In the genomic region with DNA sequence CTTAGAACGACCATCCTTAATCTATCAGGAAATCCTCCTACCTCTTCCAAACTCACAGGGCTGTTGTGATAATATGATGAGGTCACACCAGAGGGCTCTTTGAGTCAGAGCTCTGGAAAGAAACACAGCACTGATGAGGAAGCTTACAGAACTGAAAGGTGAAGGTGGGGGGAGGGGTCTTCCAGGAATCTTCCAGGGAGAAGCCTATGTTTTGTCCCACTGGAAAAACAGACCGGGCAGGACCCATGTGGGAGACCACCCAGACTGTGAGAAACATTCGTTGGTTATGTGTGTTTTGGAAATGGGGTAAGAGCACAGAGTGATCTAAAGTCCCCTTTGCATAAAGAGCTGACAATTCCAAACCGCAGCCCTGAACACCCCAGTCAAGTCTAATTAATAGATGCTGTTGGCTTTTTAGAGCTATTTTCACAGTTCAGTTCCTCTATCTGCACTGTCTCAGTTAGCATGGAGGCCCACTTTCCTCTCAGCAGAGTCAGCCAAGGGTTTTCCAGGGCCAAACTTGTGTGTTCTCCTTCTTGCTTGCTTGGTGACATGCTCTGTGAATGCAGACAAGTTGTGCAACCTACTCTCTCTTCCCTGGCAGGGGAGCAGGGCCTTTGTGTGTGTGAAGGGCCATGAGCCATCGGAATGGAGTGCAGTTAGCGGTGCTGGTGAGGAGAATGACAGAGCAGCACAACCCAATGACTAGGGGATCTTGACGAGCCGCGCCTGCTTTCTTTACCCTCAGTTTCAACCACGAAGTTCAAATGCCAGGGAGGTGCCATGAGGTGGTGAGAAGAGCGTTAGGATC, we compare ENCODE assay signal across 8 cellular contexts. TPM values are rescaled to one million over a fixed set of nuclear protein-coding genes. Genes with fewer than 3 reads are reported as not detected.
DNase-seq lines count a peak whose midpoint lies in the region; ATAC-seq, FAIRE-seq and TF ChIP-seq lines count a peak whose summit lies in the region.

No MANE protein-coding gene starts in this region.

- peaks cover 1% of the 10 kb centered on the region for H3K9me3 Mint-ChIP-seq in astrocyte (ENCODE audit: unreplicated experiment)
- H3K9me3 Mint-ChIP-seq in activated T-helper 2 cell treated with anti-CD3 and anti-CD28 coated beads, Interferon-gamma antibody, Interleukin-2, Interleukin-4, amounts not matched to agents 10 μg/mL and 5 μg/mL and 100 μg/mL, durations not matched to agents 14 hours and 24 hours and 36 hours, result no peaks in the 10 kb centered on the region

- no peaks in the 10 kb centered on the region for H3K79me2 ChIP-seq in astrocyte (ENCODE audit: insufficient read depth, low read length)

- peak overlapping the region; percentile 89 for H3K27ac Mint-ChIP-seq in astrocyte (ENCODE audit: unreplicated experiment)
- no peak overlapping the region for H3K27ac Mint-ChIP-seq in activated T-helper 2 cell treated with anti-CD3 and anti-CD28 coated beads, Interferon-gamma antibody, Interleukin-2, Interleukin-4, amounts not matched to agents 10 μg/mL and 5 μg/mL and 100 μg/mL, durations not matched to agents 14 hours and 24 hours and 36 hours

- no peak for ATAC-seq in GM21723 (IDR thresholded peaks at IDR 0.05; ENCODE audit: unreplicated experiment)

- TF ChIP-seq CTCF in astrocyte (IDR thresholded peaks at IDR 0.05; ENCODE audit: insufficient read depth, low read depth, low read length), result no peak
- no peak for TF ChIP-seq CTCF in kidney epithelial cell (IDR thresholded peaks at IDR 0.05; ENCODE audit: insufficient read depth, low read length, poor library complexity, severe bottlenecking)
- no peak for TF ChIP-seq CTCF in tibial nerve (IDR thresholded peaks at IDR 0.05)

- H3K36me3 ChIP-seq in HUES6 (ENCODE audit: control insufficient read depth, insufficient read depth, low read length) (no peaks in the 10 kb centered on the region), astrocyte (ENCODE audit: insufficient read depth, low read length) (no peaks in the 10 kb centered on the region), kidney epithelial cell (ENCODE audit: control insufficient read depth, insufficient read depth, low read length) (no peaks in the 10 kb centered on the region), tibial nerve (no peaks in the 10 kb centered on the region)

- H3K27me3 ChIP-seq in HUES6 (ENCODE audit: control insufficient read depth, insufficient read depth, low read length), result no peaks in the 10 kb centered on the region
- no peaks in the 10 kb centered on the region for H3K27me3 ChIP-seq in astrocyte (ENCODE audit: insufficient read depth, low read length)
- H3K27me3 ChIP-seq in kidney epithelial cell (ENCODE audit: control insufficient read depth, insufficient read depth, low read length), result no peaks in the 10 kb centered on the region
- H3K27me3 ChIP-seq in tibial nerve, result no peaks in the 10 kb centered on the region

- intact Hi-C loops in activated T-helper 2 cell treated with anti-CD3 and anti-CD28 coated beads, Interferon-gamma antibody, Interleukin-2, Interleukin-4, amounts not matched to agents 10 μg/mL and 5 μg/mL and 100 μg/mL, durations not matched to agents 14 hours and 24 hours and 36 hours (cut with micrococcal nuclease), result no loop called here

- no peaks in the 10 kb centered on the region for H3K27me3 Mint-ChIP-seq in astrocyte (ENCODE audit: low read depth, unreplicated experiment)
- peaks cover 18% of the 10 kb centered on the region for H3K27me3 Mint-ChIP-seq in activated T-helper 2 cell treated with anti-CD3 and anti-CD28 coated beads, Interferon-gamma antibody, Interleukin-2, Interleukin-4, amounts not matched to agents 10 μg/mL and 5 μg/mL and 100 μg/mL, durations not matched to agents 14 hours and 24 hours and 36 hours (ENCODE audit: low read depth)

- H3K4me1 Mint-ChIP-seq in astrocyte (ENCODE audit: low read depth, unreplicated experiment), result peaks cover 64% of the 10 kb centered on the region
- peaks cover 25% of the 10 kb centered on the region for H3K4me1 Mint-ChIP-seq in activated T-helper 2 cell treated with anti-CD3 and anti-CD28 coated beads, Interferon-gamma antibody, Interleukin-2, Interleukin-4, amounts not matched to agents 10 μg/mL and 5 μg/mL and 100 μg/mL, durations not matched to agents 14 hours and 24 hours and 36 hours (ENCODE audit: low read depth)

- H3K9me3 ChIP-seq in HUES6 (ENCODE audit: control insufficient read depth, insufficient read depth, low read depth, low read length), result no peaks in the 10 kb centered on the region
- H3K9me3 ChIP-seq in astrocyte (ENCODE audit: insufficient read depth, low read depth, low read length), result no peaks in the 10 kb centered on the region
- no peaks in the 10 kb centered on the region for H3K9me3 ChIP-seq in tibial nerve

- H3K9ac ChIP-seq in HUES6 (ENCODE audit: low read length) (peak overlapping the region; percentile 27), astrocyte (ENCODE audit: low read length) (peak overlapping the region; percentile 79)

- no peak overlapping the region for H3K4me3 ChIP-seq in HUES6 (ENCODE audit: low read depth, low read length)
- H3K4me3 ChIP-seq in astrocyte (ENCODE audit: insufficient read depth, low read depth, low read length), result peak overlapping the region; percentile 19
- H3K4me3 ChIP-seq in kidney epithelial cell (ENCODE audit: low read depth, low read length), result no peak overlapping the region
- H3K4me3 ChIP-seq in tibial nerve, result no peak overlapping the region

- peaks cover 2% of the 10 kb centered on the region for H3K36me3 Mint-ChIP-seq in astrocyte (ENCODE audit: low read depth, unreplicated experiment)
- no peaks in the 10 kb centered on the region for H3K36me3 Mint-ChIP-seq in activated T-helper 2 cell treated with anti-CD3 and anti-CD28 coated beads, Interferon-gamma antibody, Interleukin-2, Interleukin-4, amounts not matched to agents 10 μg/mL and 5 μg/mL and 100 μg/mL, durations not matched to agents 14 hours and 24 hours and 36 hours (ENCODE audit: low read depth)

- peak overlapping the region; percentile 74 for H3K4me2 ChIP-seq in astrocyte (ENCODE audit: low read length)

- no peaks in the 10 kb centered on the region for H4K20me1 ChIP-seq in astrocyte (ENCODE audit: insufficient read depth, low read length)

- peak in 1 of 2 donors; percentile 95 for TF ChIP-seq EP300 in tibial nerve (IDR thresholded peaks at IDR 0.05)

- TF ChIP-seq POLR2A in tibial nerve (IDR thresholded peaks at IDR 0.05), result peak in 1 of 2 donors; percentile 25

- DNase-seq in astrocyte (ENCODE audit: low read depth) (peak; percentile 99), kidney epithelial cell (ENCODE audit: low read depth) (peak; percentile 91), tibial nerve (ENCODE audit: low spot score in 2 of 2) (peak in 1 of 2 donors; percentile 85), NCI-H2196 (lab: John Stamatoyannopoulos, UW; ENCODE audit: unreplicated experiment) (no peak)
- DNase-seq in activated CD4-positive, CD25-positive, alpha-beta regulatory T cell (lab: John Stamatoyannopoulos, UW), result no peak
- no peak for DNase-seq in activated T-helper 2 cell treated with anti-CD3 and anti-CD28 coated beads, Interferon-gamma antibody, Interleukin-2, Interleukin-4, amounts not matched to agents 10 μg/mL and 5 μg/mL and 100 μg/mL, durations not matched to agents 14 hours and 24 hours and 36 hours (ENCODE audit: low spot score)

- WGBS in tibial nerve, 2 donors, result 33 to 43% methylated on average over 11 of the region's 11 CpGs

- H3K4me3 Mint-ChIP-seq in astrocyte (ENCODE audit: unreplicated experiment), result peak overlapping the region; percentile 10
- H3K4me3 Mint-ChIP-seq in activated T-helper 2 cell treated with anti-CD3 and anti-CD28 coated beads, Interferon-gamma antibody, Interleukin-2, Interleukin-4, amounts not matched to agents 10 μg/mL and 5 μg/mL and 100 μg/mL, durations not matched to agents 14 hours and 24 hours and 36 hours (ENCODE audit: low read depth), result no peak overlapping the region

- no peak overlapping the region for H3K27ac ChIP-seq in HUES6 (ENCODE audit: low read depth, low read length)
- H3K27ac ChIP-seq in astrocyte (ENCODE audit: low read depth, low read length), result peak overlapping the region; percentile 96
- peak overlapping the region; percentile 69 to 96 (median 86) for H3K27ac ChIP-seq in tibial nerve

- H3K4me1 ChIP-seq in HUES6 (ENCODE audit: control insufficient read depth, insufficient read depth, low read length), result peaks cover 31% of the 10 kb centered on the region
- H3K4me1 ChIP-seq in astrocyte (ENCODE audit: insufficient read depth, low read length), result peaks cover 70% of the 10 kb centered on the region
- H3K4me1 ChIP-seq in tibial nerve, result peaks cover 0 to 79% (median 51%) of the 10 kb centered on the region in 4 donors

- peak; percentile 58 for FAIRE-seq in astrocyte (lab: Jason Lieb, UNC)

- peak overlapping the region; percentile 4 for H2AFZ ChIP-seq in astrocyte (ENCODE audit: low read depth, low read length)

RNA-seq across cellular contexts. Expression of a gene that starts 12.3 kb away (rescaled TPM):
- total RNA-seq in astrocyte (150 and 152 TPM in 2 replicates), kidney epithelial cell (130 and 132 TPM in 2 replicates), tibial nerve (100 to 1,000 TPM; 243 to 301 (median 271) TPM)
- 8.8 and 9.2 TPM in 2 replicates for total RNA-seq in activated T-helper 2 cell treated with anti-CD3 and anti-CD28 coated beads, Interferon-gamma antibody, Interleukin-2, Interleukin-4, amounts not matched to agents 10 μg/mL and 5 μg/mL and 100 μg/mL, durations not matched to agents 14 hours and 24 hours and 36 hours

RNA-seq across cellular contexts. Expression of a gene that starts 35.2 kb away (rescaled TPM):
- total RNA-seq in astrocyte, result 3.0 and 3.2 TPM in 2 replicates
- total RNA-seq in kidney epithelial cell, result not detected in 2 replicates
- 1 to 10 TPM in 1 of 4 donors, under 1 TPM in 1, not detected in 2; under 0.01 to 3.5 TPM for total RNA-seq in tibial nerve
- not detected in 2 replicates for total RNA-seq in activated T-helper 2 cell treated with anti-CD3 and anti-CD28 coated beads, Interferon-gamma antibody, Interleukin-2, Interleukin-4, amounts not matched to agents 10 μg/mL and 5 μg/mL and 100 μg/mL, durations not matched to agents 14 hours and 24 hours and 36 hours

RNA-seq across cellular contexts. Expression of a gene that starts 50.2 kb away (rescaled TPM):
- total RNA-seq in astrocyte, result 289 and 317 TPM in 2 replicates
- 784 and 823 TPM in 2 replicates for total RNA-seq in kidney epithelial cell
- total RNA-seq in tibial nerve, result 1,000 to 10,000 TPM in 3 of 4 donors, 100 to 1,000 TPM in 1; 548 to 1,751 (median 1,444) TPM
- 61.4 and 62.9 TPM in 2 replicates for total RNA-seq in activated T-helper 2 cell treated with anti-CD3 and anti-CD28 coated beads, Interferon-gamma antibody, Interleukin-2, Interleukin-4, amounts not matched to agents 10 μg/mL and 5 μg/mL and 100 μg/mL, durations not matched to agents 14 hours and 24 hours and 36 hours

RNA-seq across cellular contexts. Expression of a gene that starts 57.6 kb away (rescaled TPM):
- total RNA-seq in astrocyte (0.29 and 1.2 TPM in 2 replicates), kidney epithelial cell (36.1 and 38.9 TPM in 2 replicates), tibial nerve (not detected)
- not detected in 2 replicates for total RNA-seq in activated T-helper 2 cell treated with anti-CD3 and anti-CD28 coated beads, Interferon-gamma antibody, Interleukin-2, Interleukin-4, amounts not matched to agents 10 μg/mL and 5 μg/mL and 100 μg/mL, durations not matched to agents 14 hours and 24 hours and 36 hours

Comparison
In these comparisons a context has a peak if more than half of its experiments do, and no peak if none do; other contexts are left out.
1. DNase-seq: peak in astrocyte (single experiment) and kidney epithelial cell (single experiment); none in activated CD4-positive, CD25-positive, alpha-beta regulatory T cell (0 of 4), NCI-H2196 (single experiment) and activated T-helper 2 cell treated with anti-CD3 and anti-CD28 coated beads, Interferon-gamma antibody, Interleukin-2, Interleukin-4, amounts not matched to agents 10 μg/mL and 5 μg/mL and 100 μg/mL, durations not matched to agents 14 hours and 24 hours and 36 hours (single experiment).
2. RNA of a gene that starts 12.3 kb away (total RNA-seq): 243 to 301 TPM in tibial nerve, 150 to 152 TPM in astrocyte and 130 to 132 TPM in kidney epithelial cell; 8.8 to 9.2 TPM in activated T-helper 2 cell treated with anti-CD3 and anti-CD28 coated beads, Interferon-gamma antibody, Interleukin-2, Interleukin-4, amounts not matched to agents 10 μg/mL and 5 μg/mL and 100 μg/mL, durations not matched to agents 14 hours and 24 hours and 36 hours; every median in the first group is over 10 times any median in the second.